12 cellular contexts compared by ENCODE assay signal in genomic region chr1:230085178-230085515, GRCh38. TPM values are rescaled to one million over a fixed set of nuclear protein-coding genes. Genes with fewer than 3 reads are reported as not detected.
DNase-seq lines count a peak whose midpoint lies in the region; ATAC-seq and TF ChIP-seq lines count a peak whose summit lies in the region.
"Had no signal": no experiment of that assay in that cellular context is flagged by ENCODE, and none has a peak within 500 bp of the region (broad histone marks: within the 10 kb centered on the region; RNA-seq: fewer than 3 reads in every experiment).

No MANE protein-coding gene starts in this region.

- H3K4ac ChIP-seq in IMR-90 (ENCODE audit: low read depth, low read length) = peak overlapping the region; percentile 94

- H4K91ac ChIP-seq in IMR-90 (ENCODE audit: insufficient read depth, low read depth, low read length) = peak overlapping the region; percentile 98

- peak overlapping the region; percentile 96 for H2BK120ac ChIP-seq in IMR-90 (ENCODE audit: low read depth, low read length)

- H3K23ac ChIP-seq in IMR-90 (ENCODE audit: low read depth, low read length) = peak overlapping the region; percentile 96; the same call in 1 of the 2 replicates

- CTCF ChIA-PET in IMR-90 (lab: Yijun Ruan, JAX) = interaction anchor here (1.7 to 1.8 kb wide), 2 partner anchors 20 to 35 kb away, joined by 4 to 5 read pairs; no protein-coding TSS in a partner anchor

- H3K4me1 ChIP-seq in IMR-90 (ENCODE audit: control insufficient read depth, insufficient read depth, low read length) (peaks cover 34% of the 10 kb centered on the region), skeletal muscle tissue (ENCODE audit: control insufficient read depth in 3 of 3, insufficient read depth in 3 of 3, low read length in 3 of 3) (peaks cover 36 to 70% (median 45%) of the 10 kb centered on the region in 3 donors), testis (peaks cover 39% of the 10 kb centered on the region)

- peak overlapping the region; percentile 78; the same call in 1 of the 2 replicates for H3K56ac ChIP-seq in IMR-90 (ENCODE audit: extremely low read depth, insufficient read depth, low read length)

- intact Hi-C loops in IMR-90 (cut with micrococcal nuclease) = no loop called here
- intact Hi-C loops in testis (cut with DNase I; ENCODE audit: low total_unique reads) = no loop called here

- no peak for TF ChIP-seq RAD21 in IMR-90 (IDR thresholded peaks at IDR 0.05; ENCODE audit: low read length)

- TF ChIP-seq POLR2A in IMR-90 (IDR thresholded peaks at IDR 0.05; ENCODE audit: low read depth, low read length) (peak; percentile 4; the same call in 1 of the 2 replicates), testis (IDR thresholded peaks at IDR 0.05) (no peak)

- H3K4me2 ChIP-seq in IMR-90 (ENCODE audit: low read depth, low read length) = peak overlapping the region; percentile 77

- peak overlapping the region; percentile 54 to 85 for H4K8ac ChIP-seq in IMR-90 (ENCODE audit: low read depth in 2 of 2, low read length in 2 of 2)

- H3K36me3 ChIP-seq in IMR-90 (ENCODE audit: control insufficient read depth, insufficient read depth, low read length) = no peaks in the 10 kb centered on the region
- no peaks in the 10 kb centered on the region for H3K36me3 ChIP-seq in skeletal muscle tissue (ENCODE audit: control insufficient read depth in 3 of 3, insufficient read depth in 3 of 3, low read length in 3 of 3)
- H3K36me3 ChIP-seq in testis (ENCODE audit: low read depth, missing control alignments) = no peaks in the 10 kb centered on the region

- H2BK15ac ChIP-seq in IMR-90 (ENCODE audit: low read depth, low read length) = peak overlapping the region; percentile 59

- peak overlapping the region; percentile 74 for H2BK20ac ChIP-seq in IMR-90 (ENCODE audit: low read depth, low read length)

- peak overlapping the region; percentile 96 for H2AK9ac ChIP-seq in IMR-90 (replicated peaks; ENCODE audit: low read depth, low read length, poor library complexity)

- no peak overlapping the region for H3K4me3 ChIP-seq in IMR-90 (ENCODE audit: insufficient read depth, low read depth, low read length)
- no peak overlapping the region for H3K4me3 ChIP-seq in skeletal muscle tissue (ENCODE audit: low read length in 3 of 3)
- H3K4me3 ChIP-seq in testis = no peak overlapping the region

- H3K9me3 ChIP-seq in IMR-90 (ENCODE audit: control insufficient read depth, insufficient read depth, low read length) (no peaks in the 10 kb centered on the region), skeletal muscle tissue (ENCODE audit: control insufficient read depth in 3 of 3, low read length in 3 of 3) (peaks cover 0 to 4% (median 0%) of the 10 kb centered on the region in 3 donors), testis (no peaks in the 10 kb centered on the region)

- H2AK5ac ChIP-seq in IMR-90 (ENCODE audit: low read depth, low read length) = peak overlapping the region; percentile 87

- BruUV-seq in IMR-90 (replicated peaks; lab: Mats Ljungman, UMichigan) = no TSS peak

- peak overlapping the region; percentile 80 for H3K14ac ChIP-seq in IMR-90 (replicated peaks; ENCODE audit: low read depth, low read length)

- peaks cover 32% of the 10 kb centered on the region for H3K9me1 ChIP-seq in IMR-90 (ENCODE audit: insufficient read depth, low read length)

- H3K9ac ChIP-seq in IMR-90 (ENCODE audit: low read depth, low read length) (peak overlapping the region; percentile 50), skeletal muscle tissue (ENCODE audit: low read depth in 1 of 3, low read length in 3 of 3) (no peak overlapping the region)

- WGBS in IMR-90 (ENCODE audit: extremely low coverage in 2 of 2, insufficient read length in 1 of 2), 2 experiments = no CpG with 5 or more reads among the region's 5 CpGs
- 97 to 98% methylated on average over 5 of the region's 5 CpGs for WGBS in testis, 2 donors

- peak overlapping the region; percentile 92 for H2BK5ac ChIP-seq in IMR-90 (ENCODE audit: low read depth, low read length, poor library complexity, severe bottlenecking)

- DNase-seq in IMR-90 (no peak), cerebellum (ENCODE audit: low spot score) (no peak), testis (no peak), HuH-7 (ENCODE audit: low spot score) (no peak)
- DNase-seq: NCI-H1105; NCI-H446 treated with DMSO at 0.1 percent for 48 hours; occipital lobe; stimulated activated naive CD4-positive, alpha-beta T cell had no signal

- H3K18ac ChIP-seq in IMR-90 (ENCODE audit: low read depth, low read length) = peak overlapping the region; percentile 70

- peaks cover 13% of the 10 kb centered on the region for H4K20me1 ChIP-seq in IMR-90 (ENCODE audit: insufficient read depth, low read length)

- no peak for ATAC-seq in IMR-90 (ENCODE audit: low read depth)
- peak; percentile 0; the same call in 1 of the 3 replicates for ATAC-seq in SK-N-SH treated with all-trans-retinoic acid at 6 μM for 48 hours
- peak; percentile 6 for ATAC-seq in esophagus mucosa
- ATAC-seq in GM18520 (IDR thresholded peaks at IDR 0.05; ENCODE audit: unreplicated experiment) = no peak

- H3K79me1 ChIP-seq in IMR-90 (ENCODE audit: low read depth in 1 of 2, low read length in 2 of 2) = peaks cover 25 to 86% of the 10 kb centered on the region in 2 experiments

- peak overlapping the region; percentile 55 for H4K5ac ChIP-seq in IMR-90 (ENCODE audit: low read depth, low read length)

- dilution Hi-C loops in IMR-90 (cut with HindIII; ENCODE audit: low sequenced_read_pairs, unreplicated experiment) = no loop called here

- in situ Hi-C loops in IMR-90 (cut with MboI; ENCODE audit: low sequenced_read_pairs) = loop anchor here (25.0 kb wide), 1 partner anchor 777 kb away; the partner anchor contains the start of gene C1orf198

- TF ChIP-seq CTCF in IMR-90 (conservative IDR thresholded peaks at IDR 0.05; ENCODE audit: low read depth, low read length) (no peak), testis (IDR thresholded peaks at IDR 0.05) (no peak)

- POLR2A ChIA-PET in IMR-90 (lab: Charles Lee; ENCODE audit: unreplicated experiment) = no interaction called here

- no peak overlapping the region for H2AFZ ChIP-seq in IMR-90 (replicated peaks; ENCODE audit: low read length, poor library complexity)

- H3K27ac ChIP-seq in IMR-90 (ENCODE audit: insufficient read depth, low read length) (peak overlapping the region; percentile 78), skeletal muscle tissue (ENCODE audit: low read depth, low read length) (peak overlapping the region; percentile 26), testis (no peak overlapping the region)

- H3K27me3 ChIP-seq in IMR-90 (ENCODE audit: control insufficient read depth, insufficient read depth, low read length) (no peaks in the 10 kb centered on the region), skeletal muscle tissue (ENCODE audit: control insufficient read depth in 3 of 3, insufficient read depth in 3 of 3, low read length in 3 of 3) (no peaks in the 10 kb centered on the region), testis (no peaks in the 10 kb centered on the region)

TF ChIP-seq in IMR-90, 13 proteins besides CTCF, POLR2A, EP300 and RAD21 (continues in another document):
- TF ChIP-seq MAZ (IDR thresholded peaks at IDR 0.05; ENCODE audit: borderline replicate concordance, low read depth, low read length) (no peak), ELK1 (IDR thresholded peaks at IDR 0.05; ENCODE audit: borderline replicate concordance, low read depth, low read length) (no peak), CEBPB (IDR thresholded peaks at IDR 0.05; ENCODE audit: low read depth, low read length) (no peak), MXI1 (IDR thresholded peaks at IDR 0.05; ENCODE audit: borderline replicate concordance, low read depth, low read length) (no peak)

TF ChIP-seq in SK-N-SH treated with all-trans-retinoic acid at 6 μM for 48 hours, 23 proteins besides CTCF, POLR2A, EP300 and RAD21 (continues in another document):
- TF ChIP-seq TOX (CRISPR knock-in tag; IDR thresholded peaks at IDR 0.05; ENCODE audit: borderline replicate concordance) = no peak
- no peak for TF ChIP-seq ZC3H10 (CRISPR knock-in tag; IDR thresholded peaks at IDR 0.05)
- no peak for TF ChIP-seq RARB (CRISPR knock-in tag; IDR thresholded peaks at IDR 0.05)
- no peak for TF ChIP-seq ESRRG (CRISPR knock-in tag; IDR thresholded peaks at IDR 0.05)
- no peak for TF ChIP-seq BACH2 (CRISPR knock-in tag; IDR thresholded peaks at IDR 0.05; ENCODE audit: borderline replicate concordance)
- no peak for TF ChIP-seq ZNF8 (CRISPR knock-in tag; IDR thresholded peaks at IDR 0.05)
- no peak for TF ChIP-seq ZNF565 (CRISPR knock-in tag; conservative IDR thresholded peaks at IDR 0.05; ENCODE audit: low read depth)
- no peak for TF ChIP-seq PPARA (CRISPR knock-in tag; IDR thresholded peaks at IDR 0.05; ENCODE audit: borderline replicate concordance)
- no peak for TF ChIP-seq OSR1 (CRISPR knock-in tag; IDR thresholded peaks at IDR 0.05)
- no peak for TF ChIP-seq CSDC2 (CRISPR knock-in tag; IDR thresholded peaks at IDR 0.05)
- TF ChIP-seq ARNTL (CRISPR knock-in tag; IDR thresholded peaks at IDR 0.05; ENCODE audit: borderline replicate concordance, low read depth) = no peak
- no peak for TF ChIP-seq ZNF70 (CRISPR knock-in tag; IDR thresholded peaks at IDR 0.05)
- TF ChIP-seq TCF4 (CRISPR knock-in tag; IDR thresholded peaks at IDR 0.05; ENCODE audit: borderline replicate concordance) = no peak
- TF ChIP-seq ISL1 (CRISPR knock-in tag; IDR thresholded peaks at IDR 0.05) = no peak
- TF ChIP-seq, protein P1, sequence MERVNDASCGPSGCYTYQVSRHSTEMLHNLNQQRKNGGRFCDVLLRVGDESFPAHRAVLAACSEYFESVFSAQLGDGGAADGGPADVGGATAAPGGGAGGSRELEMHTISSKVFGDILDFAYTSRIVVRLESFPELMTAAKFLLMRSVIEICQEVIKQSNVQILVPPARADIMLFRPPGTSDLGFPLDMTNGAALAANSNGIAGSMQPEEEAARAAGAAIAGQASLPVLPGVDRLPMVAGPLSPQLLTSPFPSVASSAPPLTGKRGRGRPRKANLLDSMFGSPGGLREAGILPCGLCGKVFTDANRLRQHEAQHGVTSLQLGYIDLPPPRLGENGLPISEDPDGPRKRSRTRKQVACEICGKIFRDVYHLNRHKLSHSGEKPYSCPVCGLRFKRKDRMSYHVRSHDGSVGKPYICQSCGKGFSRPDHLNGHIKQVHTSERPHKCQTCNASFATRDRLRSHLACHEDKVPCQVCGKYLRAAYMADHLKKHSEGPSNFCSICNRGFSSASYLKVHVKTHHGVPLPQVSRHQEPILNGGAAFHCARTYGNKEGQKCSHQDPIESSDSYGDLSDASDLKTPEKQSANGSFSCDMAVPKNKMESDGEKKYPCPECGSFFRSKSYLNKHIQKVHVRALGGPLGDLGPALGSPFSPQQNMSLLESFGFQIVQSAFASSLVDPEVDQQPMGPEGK (CRISPR knock-in tag; IDR thresholded peaks at IDR 0.05; ENCODE audit: borderline replicate concordance) = no peak

RNA-seq across cellular contexts. Expression of gene GALNT2, which starts 18.1 kb away (rescaled TPM):
- total RNA-seq in IMR-90 (2012; rRNA removed) = 50.4 and 58.6 TPM in 2 replicates
- polyA plus RNA-seq in IMR-90 (2012; rRNA removed) = 170 and 189 TPM in 2 replicates
- 173 and 231 TPM in 2 replicates for polyA plus RNA-seq in IMR-90 (2012; cell fraction: cytosol; rRNA removed)
- 130 and 137 TPM in 2 replicates for polyA plus RNA-seq in IMR-90 (2012; cell fraction: nucleus; rRNA removed; ENCODE audit: low replicate concordance)
- 37.6 TPM for total RNA-seq in esophagus mucosa
- total RNA-seq in skeletal muscle tissue = 36.0 TPM
- total RNA-seq in cerebellum = 42.6 TPM
- 100 to 1,000 TPM; 114 to 135 TPM for total RNA-seq in testis
- polyA plus RNA-seq in testis (ENCODE audit: insufficient read depth, low read depth, low replicate concordance) = 63.0 TPM

Comparison
In these comparisons a context has a peak if more than half of its experiments do, and no peak if none do; other contexts are left out.
1. ATAC-seq: peak in SK-N-SH treated with all-trans-retinoic acid at 6 μM for 48 hours (single experiment) and esophagus mucosa (single experiment); none in IMR-90 (single experiment) and GM18520 (single experiment).
2. H3K27ac ChIP-seq: peak in IMR-90 (single experiment) and skeletal muscle tissue (single experiment); none in testis (0 of 2).